Comparison of ENCODE assay signal across 25 cellular contexts in genomic region chr15:86178845-86179244, GRCh38.
A peak's percentile ranks its signal among the peaks of the same experiment; 100 is the strongest.
DNase-seq lines count a peak whose midpoint lies in the region; TF ChIP-seq lines count a peak whose summit lies in the region.
"Had no signal": no experiment of that assay in that cellular context is flagged by ENCODE, and none has a peak within 500 bp of the region (broad histone marks: within the 10 kb centered on the region; RNA-seq: fewer than 3 reads in every experiment).

No MANE protein-coding gene starts in this region.

- H3K4me1 ChIP-seq in neural progenitor cell (no peaks in the 10 kb centered on the region), adrenal gland (replicated peaks in 1 of 2) (no peaks in the 10 kb centered on the region)
- H3K4me1 ChIP-seq: esophagus muscularis mucosa, SJSA1 had no signal

- H3K4me3 Mint-ChIP-seq in neural progenitor cell = no peak overlapping the region
- H3K4me3 Mint-ChIP-seq: IgD-negative memory B cell, immature natural killer cell had no signal

- no peak overlapping the region for H3K27ac Mint-ChIP-seq in neural progenitor cell
- H3K27ac Mint-ChIP-seq: immature natural killer cell had no signal

- H3K4me3 ChIP-seq in WERI-Rb-1 (ENCODE audit: low read depth, low read length) = no peak overlapping the region
- H3K4me3 ChIP-seq in neural progenitor cell = no peak overlapping the region
- no peak overlapping the region for H3K4me3 ChIP-seq in adrenal gland
- H3K4me3 ChIP-seq: BLaER1 treated with 17β-estradiol and CSF1 and Interleukin-3, amounts not matched to agents 10 nM and 100 nM; esophagus muscularis mucosa; SJSA1 had no signal

- peaks cover 4% of the 10 kb centered on the region for H3K4me1 Mint-ChIP-seq in neural progenitor cell
- H3K4me1 Mint-ChIP-seq: immature natural killer cell had no signal

- H3K4me2 ChIP-seq in neural progenitor cell = no peak overlapping the region
- H3K4me2 ChIP-seq: BLaER1 treated with 17β-estradiol and CSF1 and Interleukin-3, amounts not matched to agents 10 nM and 100 nM had no signal

- H2AFZ ChIP-seq in neural progenitor cell (replicated peaks) = no peak overlapping the region

- H3K36me3 Mint-ChIP-seq in neural progenitor cell = no peaks in the 10 kb centered on the region
- H3K36me3 Mint-ChIP-seq: immature natural killer cell had no signal

- H3K36me3 ChIP-seq in WERI-Rb-1 (no peaks in the 10 kb centered on the region), neural progenitor cell (peaks cover 10% of the 10 kb centered on the region), adrenal gland (replicated peaks in 1 of 2) (no peaks in the 10 kb centered on the region)
- H3K36me3 ChIP-seq: BLaER1 treated with 17β-estradiol and CSF1 and Interleukin-3, amounts not matched to agents 10 nM and 100 nM; esophagus muscularis mucosa; SJSA1 had no signal

- DNase-seq in NCI-H2171 treated with DMSO at 0.1 percent for 48 hours (lab: John Stamatoyannopoulos, UW) (peak; percentile 33), NCI-H2171 (lab: John Stamatoyannopoulos, UW) (no peak), NCI-H524 treated with DMSO at 0.1 percent for 48 hours (lab: John Stamatoyannopoulos, UW) (peak; percentile 26), WERI-Rb-1 (peak; percentile 54), neural progenitor cell (ENCODE audit: low spot score) (peak; percentile 62), NCI-H2081 (lab: John Stamatoyannopoulos, UW) (no peak), adrenal gland (no peak)
- no peak for DNase-seq in effector CD4-positive, alpha-beta T cell
- DNase-seq: activated CD4-positive, alpha-beta T cell treated with anti-CD3 and anti-CD28 coated beads for 48 hours; activated CD8-positive, alpha-beta memory T cell treated with anti-CD3 and anti-CD28 coated beads, Interleukin-2, amount 50 U/mL, for 48 hours; activated gamma-delta T cell treated with Interleukin-2 at 50 U/mL for 16 hours; amygdala; central memory CD4-positive, alpha-beta T cell; DMS79; immature natural killer cell; MV-4-11; OCI-M1; right cardiac atrium; stimulated activated naive CD8-positive, alpha-beta T cell treated with anti-CD3 and anti-CD28 coated beads, Interleukin-15, Interleukin-2, amounts not matched to agents 100 U/mL and 50 U/mL, for 24 hours; T1000; trophoblast cell had no signal

- H3F3A ChIP-seq in neural progenitor cell (ENCODE audit: low read depth) = no peaks in the 10 kb centered on the region

- H4K20me1 ChIP-seq in neural progenitor cell (ENCODE audit: low read depth) = no peaks in the 10 kb centered on the region
- H4K20me1 ChIP-seq: BLaER1 treated with 17β-estradiol and CSF1 and Interleukin-3, amounts not matched to agents 10 nM and 100 nM had no signal

- H3K9me3 Mint-ChIP-seq in neural progenitor cell = peaks cover 6% of the 10 kb centered on the region

- no peak overlapping the region for H3K9ac ChIP-seq in neural progenitor cell
- H3K9ac ChIP-seq: BLaER1 treated with 17β-estradiol and CSF1 and Interleukin-3, amounts not matched to agents 10 nM and 100 nM had no signal

- H3K9me3 ChIP-seq in WERI-Rb-1 (ENCODE audit: severe bottlenecking) (peaks cover 5% of the 10 kb centered on the region), neural progenitor cell (ENCODE audit: low read depth) (no peaks in the 10 kb centered on the region), adrenal gland (replicated peaks in 1 of 3) (no peaks in the 10 kb centered on the region)
- H3K9me3 ChIP-seq: esophagus muscularis mucosa, SJSA1 had no signal

- no peak for TF ChIP-seq POLR2A in adrenal gland (IDR thresholded peaks at IDR 0.05)

- no peak overlapping the region for H3K27ac ChIP-seq in WERI-Rb-1
- H3K27ac ChIP-seq in neural progenitor cell = no peak overlapping the region
- H3K27ac ChIP-seq in adrenal gland = no peak overlapping the region
- H3K27ac ChIP-seq: BLaER1 treated with 17β-estradiol and CSF1 and Interleukin-3, amounts not matched to agents 10 nM and 100 nM; esophagus muscularis mucosa; SJSA1 had no signal

- intact Hi-C loops in adrenal gland (cut with DNase I) = no loop called here

- H3K27me3 ChIP-seq in WERI-Rb-1 (ENCODE audit: insufficient read depth, low read depth, severe bottlenecking) = no peaks in the 10 kb centered on the region
- no peaks in the 10 kb centered on the region for H3K27me3 ChIP-seq in neural progenitor cell
- no peaks in the 10 kb centered on the region for H3K27me3 ChIP-seq in adrenal gland
- H3K27me3 ChIP-seq: BLaER1 treated with 17β-estradiol and CSF1 and Interleukin-3, amounts not matched to agents 10 nM and 100 nM; SJSA1 had no signal

- 25 to 39% (median 29%) methylated on average over 2 of the region's 2 CpGs for WGBS in adrenal gland, 4 donors

- peaks cover 2% of the 10 kb centered on the region for H3K27me3 Mint-ChIP-seq in neural progenitor cell (ENCODE audit: insufficient read depth, low read depth)
- H3K27me3 Mint-ChIP-seq: IgD-negative memory B cell had no signal

- H3K79me2 ChIP-seq in neural progenitor cell (ENCODE audit: low read depth) = no peaks in the 10 kb centered on the region

- TF ChIP-seq CTCF in WERI-Rb-1 (IDR thresholded peaks at IDR 0.05; ENCODE audit: low read depth, low read length) (peak; percentile 55; the same call in 1 of the 2 replicates), neural progenitor cell (IDR thresholded peaks at IDR 0.05) (peak; percentile 67), adrenal gland (IDR thresholded peaks at IDR 0.05) (no peak)

Comparison
In these comparisons a context has a peak if more than half of its experiments do, and no peak if none do; other contexts are left out.
1. DNase-seq: peak in NCI-H2171 treated with DMSO at 0.1 percent for 48 hours (single experiment), NCI-H524 treated with DMSO at 0.1 percent for 48 hours (single experiment), WERI-Rb-1 (single experiment) and neural progenitor cell (single experiment); none in NCI-H2171 (single experiment), effector CD4-positive, alpha-beta T cell (single experiment), NCI-H2081 (0 of 2) and adrenal gland (0 of 7).
2. CTCF ChIP-seq: peak in WERI-Rb-1 (single experiment) and neural progenitor cell (single experiment); none in adrenal gland (0 of 6).